ENCODE assay signal across 8 cellular contexts in the genomic region with DNA sequence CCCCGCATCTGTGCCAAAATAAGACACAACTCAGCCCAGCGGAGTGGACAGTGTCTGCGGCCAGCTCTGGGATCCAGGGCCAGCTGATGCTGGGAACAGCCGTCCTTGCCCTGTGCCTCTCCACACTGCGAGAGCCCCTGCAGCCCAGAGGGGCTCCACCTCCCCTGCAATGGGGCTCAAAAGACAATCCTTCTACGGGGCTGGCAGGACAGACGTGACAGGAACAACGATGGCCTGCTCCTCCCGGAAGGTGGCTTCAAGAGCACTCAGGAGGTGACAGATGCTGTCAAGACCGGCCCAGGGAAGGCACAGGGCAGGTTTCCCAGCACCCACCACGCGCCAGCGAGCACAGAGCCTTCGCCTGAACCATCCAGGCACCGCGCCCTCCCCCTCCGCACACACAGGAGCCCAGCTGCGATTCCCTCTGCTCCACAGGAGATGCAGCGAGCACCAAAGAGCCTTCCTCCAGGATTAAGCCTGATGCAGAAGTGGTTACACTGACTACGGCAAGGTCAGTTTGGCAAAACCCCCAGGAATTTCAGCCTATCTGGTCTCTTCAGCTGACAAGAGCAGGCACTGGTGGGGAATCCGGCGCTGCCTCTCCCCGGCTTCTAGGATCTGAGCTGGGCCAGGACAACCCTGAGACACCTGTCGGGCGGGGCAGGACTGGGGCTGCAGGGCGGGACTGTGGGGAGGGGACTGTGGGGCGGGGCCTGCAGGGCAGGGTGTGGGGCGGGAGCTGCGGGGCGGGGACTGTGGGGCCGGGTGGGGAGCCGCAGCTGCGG.
DNase-seq lines count a peak whose midpoint lies in the region; TF ChIP-seq lines count a peak whose summit lies in the region.

No MANE protein-coding gene starts in this region.

- H3K27me3 Mint-ChIP-seq in T-helper 1 cell treated with Interleukin-12 subunit alpha and Interleukin-12 subunit beta and Interleukin-4 antibody, amounts not matched to agents 30 μg/mL and 1 μg/mL, for 36 hours (ENCODE audit: low read depth) = no peaks in the 10 kb centered on the region
- H3K27me3 Mint-ChIP-seq in progenitor cell of endocrine pancreas = no peaks in the 10 kb centered on the region

- peaks cover 80% of the 10 kb centered on the region for H3K4me1 Mint-ChIP-seq in T-helper 1 cell treated with Interleukin-12 subunit alpha and Interleukin-12 subunit beta and Interleukin-4 antibody, amounts not matched to agents 30 μg/mL and 1 μg/mL, for 36 hours (ENCODE audit: low read depth)
- peaks cover 56% of the 10 kb centered on the region for H3K4me1 Mint-ChIP-seq in progenitor cell of endocrine pancreas (ENCODE audit: low read depth)

- H3K36me3 Mint-ChIP-seq in T-helper 1 cell treated with Interleukin-12 subunit alpha and Interleukin-12 subunit beta and Interleukin-4 antibody, amounts not matched to agents 30 μg/mL and 1 μg/mL, for 36 hours (ENCODE audit: low read depth) = peaks cover 30% of the 10 kb centered on the region
- H3K36me3 Mint-ChIP-seq in progenitor cell of endocrine pancreas (ENCODE audit: insufficient read depth) = peaks cover 3% of the 10 kb centered on the region

- peak overlapping the region; percentile 36 for H3K4me3 Mint-ChIP-seq in T-helper 1 cell treated with Interleukin-12 subunit alpha and Interleukin-12 subunit beta and Interleukin-4 antibody, amounts not matched to agents 30 μg/mL and 1 μg/mL, for 36 hours
- H3K4me3 Mint-ChIP-seq in progenitor cell of endocrine pancreas (ENCODE audit: low read depth) = no peak overlapping the region

- no peaks in the 10 kb centered on the region for H3K9me3 Mint-ChIP-seq in T-helper 1 cell treated with Interleukin-12 subunit alpha and Interleukin-12 subunit beta and Interleukin-4 antibody, amounts not matched to agents 30 μg/mL and 1 μg/mL, for 36 hours
- no peaks in the 10 kb centered on the region for H3K9me3 Mint-ChIP-seq in progenitor cell of endocrine pancreas (ENCODE audit: low read depth)

- H3K4me3 ChIP-seq in fibroblast of villous mesenchyme (ENCODE audit: low read depth, low read length) = peak overlapping the region; percentile 9

- DNase-seq in T-helper 1 cell (no peak), SHP77 treated with DMSO at 0.1 percent for 48 hours (lab: John Stamatoyannopoulos, UW) (peak; percentile 73), fibroblast of villous mesenchyme (ENCODE audit: low read depth) (peak; percentile 66), progenitor cell of endocrine pancreas (ENCODE audit: low spot score, unreplicated experiment) (no peak), NCI-H1105 treated with DMSO at 0.1 percent for 48 hours (lab: John Stamatoyannopoulos, UW) (no peak), SW480 (ENCODE audit: low spot score) (no peak)
- no peak for DNase-seq in effector CD4-positive, alpha-beta T cell

- H3K27ac Mint-ChIP-seq in T-helper 1 cell treated with Interleukin-12 subunit alpha and Interleukin-12 subunit beta and Interleukin-4 antibody, amounts not matched to agents 30 μg/mL and 1 μg/mL, for 36 hours = peak overlapping the region; percentile 39
- H3K27ac Mint-ChIP-seq in progenitor cell of endocrine pancreas = peak overlapping the region; percentile 20

- no peak for TF ChIP-seq CTCF in fibroblast of villous mesenchyme (IDR thresholded peaks at IDR 0.05; ENCODE audit: insufficient read depth, low read depth, low read length)
- TF ChIP-seq CTCF in progenitor cell of endocrine pancreas (IDR thresholded peaks at IDR 0.05; ENCODE audit: unreplicated experiment) = no peak

Comparison
In these comparisons a context has a peak if more than half of its experiments do, and no peak if none do; other contexts are left out.
1. DNase-seq: peak in SHP77 treated with DMSO at 0.1 percent for 48 hours (single experiment) and fibroblast of villous mesenchyme (single experiment); none in T-helper 1 cell (0 of 5), progenitor cell of endocrine pancreas (single experiment), NCI-H1105 treated with DMSO at 0.1 percent for 48 hours (single experiment), effector CD4-positive, alpha-beta T cell (single experiment) and SW480 (single experiment).